In the genomic region with DNA sequence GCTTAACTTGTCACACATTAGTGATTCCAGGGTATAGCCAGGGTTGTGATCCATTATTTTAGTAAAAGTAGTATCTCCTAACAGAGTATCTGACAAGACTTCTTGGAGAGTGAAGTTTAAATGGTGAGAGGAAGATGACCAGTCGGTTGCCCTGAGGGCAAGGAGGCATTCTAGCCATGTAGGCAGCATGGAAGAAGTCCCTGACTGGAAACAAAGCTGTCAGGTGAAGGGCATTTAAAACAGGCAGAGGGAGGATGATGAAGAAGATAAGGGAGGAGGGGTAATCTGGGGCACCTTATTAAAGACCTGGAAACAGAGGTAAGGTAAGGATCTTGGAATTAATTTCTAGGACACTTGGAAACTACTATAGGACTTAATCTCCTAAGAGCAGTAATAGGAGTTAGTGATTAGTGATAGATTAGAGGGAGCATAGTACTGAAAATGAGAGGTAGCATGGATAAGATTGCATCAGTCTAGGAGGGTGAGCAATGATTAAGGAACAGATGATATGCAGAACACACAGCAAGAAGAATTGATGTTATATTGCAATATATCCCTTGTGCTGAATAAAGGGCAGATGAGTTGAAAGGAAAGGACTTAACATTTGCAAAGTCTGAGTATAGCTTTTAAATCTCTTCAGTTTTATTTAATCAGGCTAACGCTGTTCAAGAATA, we compare ENCODE assay signal across 17 cellular contexts. TPM values are rescaled to one million over a fixed set of nuclear protein-coding genes. Genes with fewer than 3 reads are reported as not detected.
DNase-seq lines count a peak whose midpoint lies in the region; ATAC-seq and TF ChIP-seq lines count a peak whose summit lies in the region.
"Had no signal": no experiment of that assay in that cellular context is flagged by ENCODE, and none has a peak within 500 bp of the region (broad histone marks: within the 10 kb centered on the region; RNA-seq: fewer than 3 reads in every experiment).

No MANE protein-coding gene starts in this region.

- H3K27me3 Mint-ChIP-seq in mesothelial cell of epicardium (ENCODE audit: low read depth) (no peaks in the 10 kb centered on the region), Caco-2 (ENCODE audit: insufficient read depth, unreplicated experiment) (no peaks in the 10 kb centered on the region)

- TF ChIP-seq RAD21 in SK-N-SH (IDR thresholded peaks at IDR 0.05; ENCODE audit: low read length) = no peak

- H3K4me2 ChIP-seq in SK-N-SH = no peak overlapping the region

- H3K9ac ChIP-seq in SK-N-SH = no peak overlapping the region
- no peak overlapping the region for H3K9ac ChIP-seq in adipocyte (ENCODE audit: low read length)
- H3K9ac ChIP-seq: KMS-11 had no signal

- 94% methylated on average over 2 of the region's 2 CpGs for WGBS in SK-N-SH (ENCODE audit: low lambda C conversion rate)

- H3K9me2 ChIP-seq in SK-N-SH = no peaks in the 10 kb centered on the region

- H3K4me1 Mint-ChIP-seq in mesothelial cell of epicardium (peaks cover 28% of the 10 kb centered on the region), Caco-2 (ENCODE audit: low read depth, unreplicated experiment) (peaks cover 23% of the 10 kb centered on the region)

- BruUV-seq in Caco-2 (replicated peaks; lab: Mats Ljungman, UMichigan) = no TSS peak

- no peaks in the 10 kb centered on the region for H3K9me3 ChIP-seq in SK-N-SH
- H3K9me3 ChIP-seq in adipocyte (ENCODE audit: control insufficient read depth, low read length) = no peaks in the 10 kb centered on the region
- no peaks in the 10 kb centered on the region for H3K9me3 ChIP-seq in Caco-2
- H3K9me3 ChIP-seq: SJCRH30, tibial artery had no signal

- TF ChIP-seq EP300 in SK-N-SH (IDR thresholded peaks at IDR 0.05; ENCODE audit: borderline replicate concordance in 1 of 2, low read depth in 1 of 2, low read length in 1 of 2) = no peak

- CTCF ChIA-PET in SK-N-SH (lab: Yijun Ruan, JAX) = interaction anchor here (1.2 kb wide), 1 partner anchor 37 kb away, joined by 4 read pairs; no protein-coding TSS in a partner anchor
- CTCF ChIA-PET in Caco-2 (lab: Charles Lee) = no interaction called here

- H2AFZ ChIP-seq in SK-N-SH (ENCODE audit: low read depth) = no peak overlapping the region

- H3K4me3 Mint-ChIP-seq in mesothelial cell of epicardium (no peak overlapping the region), Caco-2 (ENCODE audit: unreplicated experiment) (no peak overlapping the region)

- ATAC-seq in SK-N-SH treated with all-trans-retinoic acid at 6 μM for 48 hours (0 out of 3 replicates have a peak, but pooled peaks have one; percentile 20), GM18867 (IDR thresholded peaks at IDR 0.05; ENCODE audit: unreplicated experiment) (no peak)
- ATAC-seq: esophagus mucosa had no signal

- intact Hi-C loops in Caco-2 (cut with micrococcal nuclease; ENCODE audit: unreplicated experiment) = no loop called here

- H3K4me1 ChIP-seq in SK-N-SH (ENCODE audit: control insufficient read depth in 1 of 2, insufficient read depth in 2 of 2, low read depth in 1 of 2, low read length in 1 of 2) = peaks cover 3 to 20% of the 10 kb centered on the region in 2 experiments; a peak in 3 of 4 replicates
- peaks cover 59% of the 10 kb centered on the region for H3K4me1 ChIP-seq in adipocyte (ENCODE audit: control insufficient read depth, insufficient read depth, low read length)
- H3K4me1 ChIP-seq in Caco-2 = peaks cover 8% of the 10 kb centered on the region; the same call in 1 of the 2 replicates
- H3K4me1 ChIP-seq: SJCRH30 had no signal

- peaks cover 100% of the 10 kb centered on the region for H3K79me2 ChIP-seq in SK-N-SH (ENCODE audit: insufficient read depth)

- DNase-seq in SK-N-SH = no peak
- peak; percentile 55 for DNase-seq in M059J (ENCODE audit: low read depth)
- DNase-seq in adipocyte (ENCODE audit: low read depth) = peak; percentile 30
- no peak for DNase-seq in mesothelial cell of epicardium (ENCODE audit: low spot score in 2 of 2, unreplicated experiment in 2 of 2)
- no peak for DNase-seq in activated naive CD4-positive, alpha-beta T cell (lab: John Stamatoyannopoulos, UW)
- no peak for DNase-seq in Caco-2
- DNase-seq: 8988T; activated naive CD4-positive, alpha-beta T cell treated with Interleukin-2 at 50 U/mL for 16 hours; NCI-H2029; NK-92 treated with Interleukin-12 subunit alpha and Interleukin-12 subunit beta, amount 100 ng/mL, for 24 hours; SJCRH30; tibial artery had no signal

- POLR2A ChIA-PET in SK-N-SH (lab: Yijun Ruan, JAX) (no interaction called here), Caco-2 (lab: Charles Lee) (no interaction called here)

- H4K20me1 ChIP-seq in SK-N-SH (ENCODE audit: insufficient read depth) = peaks cover 98% of the 10 kb centered on the region

- no peak for TF ChIP-seq CTCF in SK-N-SH (IDR thresholded peaks at IDR 0.05)
- no peak for TF ChIP-seq CTCF in mesothelial cell of epicardium (IDR thresholded peaks at IDR 0.05; ENCODE audit: unreplicated experiment)
- no peak for TF ChIP-seq CTCF in Caco-2 (IDR thresholded peaks at IDR 0.05; ENCODE audit: insufficient read depth in 1 of 2, low read depth in 1 of 2, low read length in 1 of 2, severe bottlenecking in 1 of 2, unreplicated experiment in 1 of 2)

- peaks cover 3% of the 10 kb centered on the region for H3F3A ChIP-seq in SK-N-SH (replicated peaks; ENCODE audit: insufficient read depth)

- H3K9me3 Mint-ChIP-seq in mesothelial cell of epicardium (no peaks in the 10 kb centered on the region), Caco-2 (ENCODE audit: unreplicated experiment) (no peaks in the 10 kb centered on the region)

- no peak overlapping the region; a peak in 1 of 4 replicates for H3K27ac ChIP-seq in SK-N-SH (ENCODE audit: low read depth in 2 of 2, low read length in 1 of 2)
- H3K27ac ChIP-seq: KMS-11, SJCRH30, tibial artery had no signal

- H3K36me3 Mint-ChIP-seq in mesothelial cell of epicardium (no peaks in the 10 kb centered on the region), Caco-2 (ENCODE audit: insufficient read depth, unreplicated experiment) (peaks cover 5% of the 10 kb centered on the region)

- H3K4me3 ChIP-seq in SK-N-SH (ENCODE audit: low read depth in 2 of 2, low read length in 1 of 2) (no peak overlapping the region), adipocyte (ENCODE audit: low read length) (no peak overlapping the region), Caco-2 (ENCODE audit: low read depth, low read length) (no peak overlapping the region)
- H3K4me3 ChIP-seq: lung, SJCRH30, tibial artery had no signal

- H3K27me3 ChIP-seq in SK-N-SH (ENCODE audit: insufficient read depth) (no peaks in the 10 kb centered on the region), adipocyte (replicated peaks; ENCODE audit: control insufficient read depth, insufficient read depth, low read length) (no peaks in the 10 kb centered on the region), Caco-2 (replicated peaks; ENCODE audit: control insufficient read depth, insufficient read depth, low read length) (no peaks in the 10 kb centered on the region)
- H3K27me3 ChIP-seq: SJCRH30, tibial artery had no signal

- H3K27ac Mint-ChIP-seq in mesothelial cell of epicardium (peak overlapping the region; percentile 7), Caco-2 (ENCODE audit: unreplicated experiment) (no peak overlapping the region)

- peaks cover 0 to 2% of the 10 kb centered on the region in 2 experiments for H3K36me3 ChIP-seq in SK-N-SH (replicated peaks in 1 of 2; ENCODE audit: control insufficient read depth in 1 of 2, insufficient read depth in 2 of 2, low read length in 1 of 2)
- no peaks in the 10 kb centered on the region for H3K36me3 ChIP-seq in adipocyte (ENCODE audit: control insufficient read depth, insufficient read depth, low read length, severe bottlenecking)
- H3K36me3 ChIP-seq in Caco-2 (ENCODE audit: control insufficient read depth, insufficient read depth, low read length) = no peaks in the 10 kb centered on the region
- H3K36me3 ChIP-seq: tibial artery had no signal

TF ChIP-seq in SK-N-SH treated with all-trans-retinoic acid at 6 μM for 48 hours, 23 proteins besides CTCF, POLR2A, EP300 and RAD21 (continues in another document):
- TF ChIP-seq ISL1 (CRISPR knock-in tag; IDR thresholded peaks at IDR 0.05) (no peak), TCF4 (CRISPR knock-in tag; IDR thresholded peaks at IDR 0.05; ENCODE audit: borderline replicate concordance) (no peak), RARB (CRISPR knock-in tag; IDR thresholded peaks at IDR 0.05) (no peak), ZNF8 (CRISPR knock-in tag; IDR thresholded peaks at IDR 0.05) (no peak), GLIS3 (CRISPR knock-in tag; IDR thresholded peaks at IDR 0.05) (no peak), ZNF70 (CRISPR knock-in tag; IDR thresholded peaks at IDR 0.05) (no peak)

TF ChIP-seq in SK-N-SH, 30 proteins besides CTCF, POLR2A, EP300 and RAD21 (continues in another document):
- TF ChIP-seq FOXM1 (IDR thresholded peaks at IDR 0.05; ENCODE audit: low read depth) (no peak), FOXJ3 (CRISPR knock-in tag; IDR thresholded peaks at IDR 0.05) (no peak), YY1 (IDR thresholded peaks at IDR 0.05; ENCODE audit: low read depth) (no peak), SIN3A (IDR thresholded peaks at IDR 0.05; ENCODE audit: borderline replicate concordance, low read depth, low read length) (no peak), RCOR1 (IDR thresholded peaks at IDR 0.05; ENCODE audit: low read length) (no peak), GATA2 (CRISPR knock-in tag; IDR thresholded peaks at IDR 0.05) (no peak), ELF1 (IDR thresholded peaks at IDR 0.05) (no peak), TEAD4 (IDR thresholded peaks at IDR 0.05; ENCODE audit: borderline replicate concordance, insufficient read depth) (no peak), RFX5 (IDR thresholded peaks at IDR 0.05; ENCODE audit: low read length) (no peak), POLR2AphosphoS5 (IDR thresholded peaks at IDR 0.05; ENCODE audit: low read depth, low read length) (no peak), GABPA (IDR thresholded peaks at IDR 0.05; ENCODE audit: low read depth) (no peak), NRF1 (IDR thresholded peaks at IDR 0.05; ENCODE audit: low read depth, low read length) (no peak), SMC3 (IDR thresholded peaks at IDR 0.05; ENCODE audit: low read depth, low read length) (no peak)
- TF ChIP-seq, protein P1, sequence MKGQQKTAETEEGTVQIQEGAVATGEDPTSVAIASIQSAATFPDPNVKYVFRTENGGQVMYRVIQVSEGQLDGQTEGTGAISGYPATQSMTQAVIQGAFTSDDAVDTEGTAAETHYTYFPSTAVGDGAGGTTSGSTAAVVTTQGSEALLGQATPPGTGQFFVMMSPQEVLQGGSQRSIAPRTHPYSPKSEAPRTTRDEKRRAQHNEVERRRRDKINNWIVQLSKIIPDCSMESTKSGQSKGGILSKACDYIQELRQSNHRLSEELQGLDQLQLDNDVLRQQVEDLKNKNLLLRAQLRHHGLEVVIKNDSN (IDR thresholded peaks at IDR 0.05; ENCODE audit: borderline replicate concordance, low read depth) = no peak

RNA-seq across cellular contexts. Expression of a gene that starts 9.5 kb away (rescaled TPM):
- 14.3 and 16.1 TPM in 2 replicates for polyA plus RNA-seq in SK-N-SH (2012; rRNA removed)
- polyA plus RNA-seq in SK-N-SH (2012; cell fraction: cytosol; rRNA removed) = 23.6 and 31.4 TPM in 2 replicates
- polyA plus RNA-seq in SK-N-SH (2012; cell fraction: nucleus; rRNA removed) = 6.6 and 14.5 TPM in 2 replicates
- total RNA-seq in M059J (2014; rRNA removed; shearing (Covaris generic)) = 52.4 and 59.7 TPM in 2 replicates
- total RNA-seq in mesothelial cell of epicardium = 54.4 to 59.0 TPM (median 56.9 TPM) in 3 replicates
- 65.6 and 68.0 TPM in 2 replicates for total RNA-seq in Caco-2 (2022)

Comparison
In these comparisons a context has a peak if more than half of its experiments do, and no peak if none do; other contexts are left out.
1. DNase-seq: peak in M059J (single experiment) and adipocyte (single experiment); none in SK-N-SH (single experiment), mesothelial cell of epicardium (0 of 2), activated naive CD4-positive, alpha-beta T cell (0 of 4) and Caco-2 (0 of 2).